ENCODE assay signal across 8 cellular contexts in the genomic region with DNA sequence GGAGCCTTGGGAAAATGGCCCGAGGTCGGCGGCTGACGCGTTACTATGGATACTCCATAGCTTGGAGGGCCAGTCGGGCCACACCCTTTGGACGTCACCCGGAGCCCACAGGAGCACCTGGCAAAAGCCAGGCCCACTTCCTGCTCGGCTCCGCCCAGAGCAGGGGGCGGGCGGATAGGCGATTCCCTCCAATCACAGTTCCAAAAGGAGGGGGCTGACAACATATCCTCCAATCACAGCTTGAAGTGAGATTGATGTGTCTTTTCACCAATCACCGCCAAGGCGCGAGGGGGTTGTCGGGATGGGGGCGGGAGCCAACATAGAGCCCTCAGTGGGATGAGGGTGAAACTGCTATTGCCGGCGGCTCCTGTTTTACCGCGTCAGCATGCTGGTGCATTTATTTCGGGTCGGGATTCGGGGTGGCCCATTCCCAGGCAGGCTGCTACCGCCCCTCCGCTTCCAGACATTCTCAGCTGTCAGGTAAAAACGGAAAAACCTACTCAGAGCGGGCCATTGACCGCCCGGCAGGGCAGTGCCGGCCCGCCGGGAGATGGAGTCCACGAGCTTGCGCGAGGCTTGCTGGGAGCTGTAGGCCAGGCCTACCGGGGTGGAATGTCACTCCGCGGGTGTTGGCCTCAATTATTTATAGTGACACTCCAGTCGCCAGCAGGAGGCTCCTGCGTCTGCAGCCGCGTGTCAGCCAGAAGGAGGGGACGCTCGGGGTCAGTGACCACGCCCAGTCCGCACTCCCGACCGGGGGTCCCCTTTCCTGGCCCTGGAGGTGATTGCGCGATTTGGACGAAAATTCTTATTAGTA. TPM values are rescaled to one million over a fixed set of nuclear protein-coding genes. Genes with fewer than 3 reads are reported as not detected.
DNase-seq lines count a peak whose midpoint lies in the region; ATAC-seq, FAIRE-seq and TF ChIP-seq lines count a peak whose summit lies in the region.

A gene (plus strand): TSS at position 320 of the 817 bp plus-strand sequence. CDS start 66 bp downstream, at position 386.

- H3K14ac ChIP-seq in H9 (ENCODE audit: insufficient read depth, low read length): no peak within 1 kb of the TSS; the same call in 1 of the 2 replicates

- no peak within 1 kb of the TSS for H4K5ac ChIP-seq in H9 (ENCODE audit: insufficient read length, low read depth, low read length)

- no peak within 1 kb of the TSS for H4K91ac ChIP-seq in H9 (ENCODE audit: insufficient read length, low read depth, low read length)

- DNase-seq in H9: peak; percentile 99
- peak; percentile 99 for DNase-seq in M059J (ENCODE audit: low read depth)
- DNase-seq in SHP77 (lab: John Stamatoyannopoulos, UW): peak; percentile 97 to 98
- peak; percentile 97 for DNase-seq in activated effector memory CD4-positive, alpha-beta T cell treated with Interleukin-2 at 50 U/mL for 16 hours
- DNase-seq in fibroblast of peridontal ligament (ENCODE audit: extremely low read depth): peak; percentile 99
- peak; percentile 98 for DNase-seq in natural killer cell treated with Interleukin-12 subunit alpha and Interleukin-12 subunit beta and Interleukin-15 and Interleukin-18, amount 100 ng/mL, for 72 hours (ENCODE audit: low spot score)
- peak; percentile 97 for DNase-seq in stimulated activated naive CD8-positive, alpha-beta T cell treated with anti-CD3 and anti-CD28 coated beads, Interleukin-15, Interleukin-2, amounts not matched to agents 100 U/mL and 50 U/mL, for 24 hours

- H3K4me1 Mint-ChIP-seq in H9: peaks cover 22 to 34% of the 10 kb centered on the region in 2 experiments
- peaks cover 15 to 16% of the 10 kb centered on the region in 2 donors for H3K4me1 Mint-ChIP-seq in natural killer cell treated with Interleukin-12 subunit alpha and Interleukin-12 subunit beta and Interleukin-15 and Interleukin-18, amount 100 ng/mL, for 72 hours (ENCODE audit: low read depth in 2 of 2)

- H2BK5ac ChIP-seq in H9 (ENCODE audit: insufficient read length, low read length): no peak within 1 kb of the TSS

- peaks cover 2% of the 10 kb centered on the region; the same call in 1 of the 2 replicates for H3K4me1 ChIP-seq in H9 (ENCODE audit: insufficient read depth, low read length)

- H2BK15ac ChIP-seq in H9 (ENCODE audit: low read depth, low read length): no peak within 1 kb of the TSS

- no peak within 1 kb of the TSS for H3K23ac ChIP-seq in H9 (ENCODE audit: insufficient read length, low read depth, low read length)

- peak; percentile 49; the same call in 2 of the 3 replicates for TF ChIP-seq CTCF in H9 (conservative IDR thresholded peaks at IDR 0.05)

- no peak within 1 kb of the TSS for H2BK20ac ChIP-seq in H9 (ENCODE audit: low read depth, low read length, poor library complexity, severe bottlenecking)

- H3K9me3 Mint-ChIP-seq in H9: no peaks in the 10 kb centered on the region; a peak in 1 of 5 replicates
- H3K9me3 Mint-ChIP-seq in natural killer cell treated with Interleukin-12 subunit alpha and Interleukin-12 subunit beta and Interleukin-15 and Interleukin-18, amount 100 ng/mL, for 72 hours: no peaks in the 10 kb centered on the region

- H4K8ac ChIP-seq in H9 (replicated peaks; ENCODE audit: insufficient read length, low read depth, low read length): no peak within 1 kb of the TSS

- H2AFZ ChIP-seq in H9 (ENCODE audit: low read length): peak within 1 kb of the TSS; percentile 79

- H3K56ac ChIP-seq in H9 (ENCODE audit: insufficient read length, low read depth, low read length): no peak within 1 kb of the TSS

- no peak within 1 kb of the TSS for H2BK12ac ChIP-seq in H9 (ENCODE audit: insufficient read length, low read depth, low read length)

- no peaks in the 10 kb centered on the region for H3K27me3 ChIP-seq in H9 (ENCODE audit: insufficient read depth, low read length)

- no peak within 1 kb of the TSS for H3K4ac ChIP-seq in H9 (ENCODE audit: low read depth, low read length)

- no peaks in the 10 kb centered on the region for H3K79me2 ChIP-seq in H9 (ENCODE audit: insufficient read depth, low read length)

- H3K18ac ChIP-seq in H9 (ENCODE audit: insufficient read length, low read depth, low read length): peak within 1 kb of the TSS; percentile 16

- H3K9ac ChIP-seq in H9 (ENCODE audit: extremely low read depth, insufficient read length, low read length): peak within 1 kb of the TSS; percentile 46

- peak within 1 kb of the TSS; percentile 87 to 90 for H3K4me3 Mint-ChIP-seq in H9
- peak within 1 kb of the TSS; percentile 99 for H3K4me3 Mint-ChIP-seq in natural killer cell treated with Interleukin-12 subunit alpha and Interleukin-12 subunit beta and Interleukin-15 and Interleukin-18, amount 100 ng/mL, for 72 hours

- peak; percentile 98 for FAIRE-seq in G401.6 (lab: Jason Lieb, UNC)

- ATAC-seq in natural killer cell treated with Interleukin-12 subunit alpha and Interleukin-12 subunit beta and Interleukin-15 and Interleukin-18, amount 100 ng/mL, for 72 hours: peak; percentile 95 to 96
- peak; percentile 93 for ATAC-seq in stimulated activated naive CD8-positive, alpha-beta T cell treated with anti-CD3 and anti-CD28 coated beads, Interleukin-15, Interleukin-2, amounts not matched to agents 100 U/mL and 50 U/mL, for 24 hours

- peak within 1 kb of the TSS; percentile 62 for H3K4me2 ChIP-seq in H9 (ENCODE audit: insufficient read depth, insufficient read length, low read length)

- peaks cover 25% of the 10 kb centered on the region for H3K27me3 Mint-ChIP-seq in H9 (ENCODE audit: low read depth)
- peaks cover 0 to 4% of the 10 kb centered on the region in 2 donors for H3K27me3 Mint-ChIP-seq in natural killer cell treated with Interleukin-12 subunit alpha and Interleukin-12 subunit beta and Interleukin-15 and Interleukin-18, amount 100 ng/mL, for 72 hours

- H3K9me3 ChIP-seq in H9 (ENCODE audit: control insufficient read depth, low read depth, low read length): no peaks in the 10 kb centered on the region

- no peak within 1 kb of the TSS for H3K27ac ChIP-seq in H9 (ENCODE audit: insufficient read length, low read depth, low read length)

- H3K27ac Mint-ChIP-seq in H9: peak within 1 kb of the TSS; percentile 82 to 98 (median 98); a peak in 5 of 7 replicates
- H3K27ac Mint-ChIP-seq in natural killer cell treated with Interleukin-12 subunit alpha and Interleukin-12 subunit beta and Interleukin-15 and Interleukin-18, amount 100 ng/mL, for 72 hours: peak within 1 kb of the TSS; percentile 95 to 98

- no peak within 1 kb of the TSS for H2BK120ac ChIP-seq in H9 (ENCODE audit: low read depth, low read length, poor library complexity, severe bottlenecking)

- H3K23me2 ChIP-seq in H9 (ENCODE audit: insufficient read length, low read depth, low read length, poor library complexity, severe bottlenecking): peaks cover 6% of the 10 kb centered on the region

- no peak within 1 kb of the TSS for H3T11ph ChIP-seq in H9 (ENCODE audit: low read length)

- H2AK5ac ChIP-seq in H9 (ENCODE audit: insufficient read length, low read length): no peak within 1 kb of the TSS

- WGBS in H9 (ENCODE audit: extremely low coverage, insufficient read length, low lambda C conversion rate): no CpG with 5 or more reads among the region's 53 CpGs

- H4K20me1 ChIP-seq in H9 (ENCODE audit: control insufficient read depth, insufficient read depth, insufficient read length): no peaks in the 10 kb centered on the region

- no peaks in the 10 kb centered on the region for H3K79me1 ChIP-seq in H9 (ENCODE audit: insufficient read depth, low read depth, low read length, poor library complexity, severe bottlenecking)

- H3K36me3 Mint-ChIP-seq in H9 (ENCODE audit: insufficient read depth in 1 of 3, low read depth in 3 of 3): no peaks in the 10 kb centered on the region; a peak in 1 of 7 replicates
- no peaks in the 10 kb centered on the region for H3K36me3 Mint-ChIP-seq in natural killer cell treated with Interleukin-12 subunit alpha and Interleukin-12 subunit beta and Interleukin-15 and Interleukin-18, amount 100 ng/mL, for 72 hours

RNA-seq across cellular contexts. Expression of the gene that starts here (rescaled TPM):
- total RNA-seq in H9 (2021): 22.1 and 23.9 TPM in 2 replicates
- total RNA-seq in M059J (2014; rRNA removed; shearing (Covaris generic)): 24.2 and 29.0 TPM in 2 replicates
- total RNA-seq in natural killer cell treated with Interleukin-12 subunit alpha and Interleukin-12 subunit beta and Interleukin-15 and Interleukin-18, amount 100 ng/mL, for 72 hours: 10 to 100 TPM; 43.1 to 82.8 TPM
